In genomic region chr6:90249458-90249857, GRCh38 we compare ENCODE assay signal across 17 cellular contexts. TPM values are rescaled to one million over a fixed set of nuclear protein-coding genes. Genes with fewer than 3 reads are reported as not detected.
DNase-seq lines count a peak whose midpoint lies in the region; ATAC-seq and TF ChIP-seq lines count a peak whose summit lies in the region.
"Had no signal": no experiment of that assay in that cellular context is flagged by ENCODE, and none has a peak within 500 bp of the region (broad histone marks: within the 10 kb centered on the region; RNA-seq: fewer than 3 reads in every experiment).

No MANE protein-coding gene starts in this region.

- no peaks in the 10 kb centered on the region for H3K27me3 ChIP-seq in SK-N-SH (ENCODE audit: insufficient read depth)
- no peaks in the 10 kb centered on the region for H3K27me3 ChIP-seq in WERI-Rb-1 (ENCODE audit: insufficient read depth, low read depth, severe bottlenecking)
- H3K27me3 ChIP-seq: sigmoid colon had no signal

- TF ChIP-seq RAD21 in SK-N-SH (IDR thresholded peaks at IDR 0.05; ENCODE audit: low read length), result no peak

- peak overlapping the region; percentile 7; the same call in 1 of the 2 replicates for H2AFZ ChIP-seq in SK-N-SH (ENCODE audit: low read depth)

- H3K27ac Mint-ChIP-seq in activated CD4-positive, alpha-beta T cell treated with anti-CD3 and anti-CD28 coated beads, Interleukin-2, amount 10 ng/mL, durations not matched to agents 24 days and 14 days, result peak overlapping the region; percentile 97
- peak overlapping the region; percentile 98 for H3K27ac Mint-ChIP-seq in activated naive CD8-positive, alpha-beta T cell
- H3K27ac Mint-ChIP-seq: CD14-positive monocyte; dendritic cell treated with granulocyte-macrophage colony-stimulating factor and Interleukin-4, amounts not matched to agents 40 ng/mL and 50 ng/mL, for 4 days; memory B cell had no signal

- ATAC-seq in SK-N-SH treated with all-trans-retinoic acid at 6 μM for 48 hours (no peak), GM19351 (IDR thresholded peaks at IDR 0.05; ENCODE audit: unreplicated experiment) (no peak)

- H3K4me1 ChIP-seq in SK-N-SH (ENCODE audit: control insufficient read depth in 1 of 2, insufficient read depth in 2 of 2, low read depth in 1 of 2, low read length in 1 of 2), result peaks cover 2 to 4% of the 10 kb centered on the region in 2 experiments; a peak in 3 of 4 replicates
- H3K4me1 ChIP-seq: sigmoid colon had no signal

- POLR2A ChIA-PET in SK-N-SH (lab: Yijun Ruan, JAX), result no interaction called here

- H3K4me1 Mint-ChIP-seq in activated CD4-positive, alpha-beta T cell treated with anti-CD3 and anti-CD28 coated beads, Interleukin-2, amount 10 ng/mL, durations not matched to agents 24 days and 14 days, result peaks cover 53% of the 10 kb centered on the region
- peaks cover 88% of the 10 kb centered on the region for H3K4me1 Mint-ChIP-seq in activated naive CD8-positive, alpha-beta T cell (ENCODE audit: low read depth)
- H3K4me1 Mint-ChIP-seq: CD14-positive monocyte had no signal

- WGBS in SK-N-SH (ENCODE audit: low lambda C conversion rate), result 93% methylated on average over 8 of the region's 8 CpGs

- no peak for TF ChIP-seq EP300 in SK-N-SH (IDR thresholded peaks at IDR 0.05; ENCODE audit: borderline replicate concordance in 1 of 2, low read depth in 1 of 2, low read length in 1 of 2)

- peaks cover 53% of the 10 kb centered on the region for H3K36me3 Mint-ChIP-seq in activated CD4-positive, alpha-beta T cell treated with anti-CD3 and anti-CD28 coated beads, Interleukin-2, amount 10 ng/mL, durations not matched to agents 24 days and 14 days (ENCODE audit: low read depth)
- H3K36me3 Mint-ChIP-seq in activated naive CD8-positive, alpha-beta T cell, result peaks cover 42% of the 10 kb centered on the region
- H3K36me3 Mint-ChIP-seq: CD14-positive monocyte had no signal

- no peaks in the 10 kb centered on the region for H3K27me3 Mint-ChIP-seq in activated CD4-positive, alpha-beta T cell treated with anti-CD3 and anti-CD28 coated beads, Interleukin-2, amount 10 ng/mL, durations not matched to agents 24 days and 14 days
- no peaks in the 10 kb centered on the region for H3K27me3 Mint-ChIP-seq in activated naive CD8-positive, alpha-beta T cell
- H3K27me3 Mint-ChIP-seq: dendritic cell treated with granulocyte-macrophage colony-stimulating factor and Interleukin-4, amounts not matched to agents 40 ng/mL and 50 ng/mL, for 4 days; memory B cell had no signal

- DNase-seq in SK-N-SH (no peak), WERI-Rb-1 (no peak), mesenteric fat pad (ENCODE audit: low spot score) (no peak)
- DNase-seq in activated CD4-positive, alpha-beta T cell treated with anti-CD3 and anti-CD28 coated beads, Interleukin-2, amount 10 ng/mL, durations not matched to agents 24 days and 14 days, result peak; percentile 78
- DNase-seq in stimulated activated CD4-positive, alpha-beta T cell treated with anti-CD3 and anti-CD28 coated beads, Interleukin-4, amount 100 ng/mL, for 48 hours (ENCODE audit: low read depth in 2 of 2), result peak; percentile 30 to 37
- DNase-seq: erythroblast, NCI-H2081 treated with DMSO at 0.1 percent for 48 hours, NCI-H69, sigmoid colon, T1000 had no signal

- intact Hi-C loops in activated CD4-positive, alpha-beta T cell treated with anti-CD3 and anti-CD28 coated beads, Interleukin-2, amount 10 ng/mL, durations not matched to agents 24 days and 14 days (cut with micrococcal nuclease), result loop anchor here (1.0 to 2.0 kb wide), 10 partner anchors 8 to 170 kb away; partner anchors contain the start of gene BACH2

- H3K4me3 ChIP-seq in SK-N-SH (ENCODE audit: low read depth in 2 of 2, low read length in 1 of 2), result no peak overlapping the region
- H3K4me3 ChIP-seq in WERI-Rb-1 (ENCODE audit: low read depth, low read length), result no peak overlapping the region
- H3K4me3 ChIP-seq: sigmoid colon had no signal

- peaks cover 4% of the 10 kb centered on the region for H3F3A ChIP-seq in SK-N-SH (replicated peaks; ENCODE audit: insufficient read depth)

- CTCF ChIA-PET in SK-N-SH (lab: Yijun Ruan, JAX), result no interaction called here

- no peak overlapping the region for H3K4me2 ChIP-seq in SK-N-SH

- H4K20me1 ChIP-seq in SK-N-SH (ENCODE audit: insufficient read depth), result no peaks in the 10 kb centered on the region

- no peak overlapping the region; the same call in 1 of the 2 replicates for H3K9ac ChIP-seq in SK-N-SH

- H3K9me3 Mint-ChIP-seq in activated CD4-positive, alpha-beta T cell treated with anti-CD3 and anti-CD28 coated beads, Interleukin-2, amount 10 ng/mL, durations not matched to agents 24 days and 14 days, result peaks cover 3% of the 10 kb centered on the region
- H3K9me3 Mint-ChIP-seq in activated naive CD8-positive, alpha-beta T cell (ENCODE audit: low read depth), result peaks cover 4% of the 10 kb centered on the region
- H3K9me3 Mint-ChIP-seq: CD14-positive monocyte; dendritic cell treated with granulocyte-macrophage colony-stimulating factor and Interleukin-4, amounts not matched to agents 40 ng/mL and 50 ng/mL, for 4 days; memory B cell had no signal

- H3K27ac ChIP-seq in SK-N-SH (ENCODE audit: low read depth in 2 of 2, low read length in 1 of 2) (peak overlapping the region in 1 of 2 experiments; percentile 59; a peak in 2 of 4 replicates), WERI-Rb-1 (no peak overlapping the region)
- H3K27ac ChIP-seq: 22Rv1, sigmoid colon had no signal

- no peaks in the 10 kb centered on the region for H3K9me2 ChIP-seq in SK-N-SH

- H3K36me3 ChIP-seq in SK-N-SH (replicated peaks in 1 of 2; ENCODE audit: control insufficient read depth in 1 of 2, insufficient read depth in 2 of 2, low read length in 1 of 2) (no peaks in the 10 kb centered on the region), WERI-Rb-1 (no peaks in the 10 kb centered on the region)
- H3K36me3 ChIP-seq: sigmoid colon had no signal

- TF ChIP-seq CTCF in SK-N-SH (IDR thresholded peaks at IDR 0.05), result no peak
- TF ChIP-seq CTCF in WERI-Rb-1 (IDR thresholded peaks at IDR 0.05; ENCODE audit: low read depth, low read length), result no peak

- no peaks in the 10 kb centered on the region for H3K9me3 ChIP-seq in SK-N-SH
- H3K9me3 ChIP-seq in WERI-Rb-1 (ENCODE audit: severe bottlenecking), result no peaks in the 10 kb centered on the region
- H3K9me3 ChIP-seq: sigmoid colon had no signal

- no peaks in the 10 kb centered on the region for H3K79me2 ChIP-seq in SK-N-SH (ENCODE audit: insufficient read depth)

- peak overlapping the region; percentile 71 for H3K4me3 Mint-ChIP-seq in activated CD4-positive, alpha-beta T cell treated with anti-CD3 and anti-CD28 coated beads, Interleukin-2, amount 10 ng/mL, durations not matched to agents 24 days and 14 days
- H3K4me3 Mint-ChIP-seq in activated naive CD8-positive, alpha-beta T cell, result peak overlapping the region; percentile 80
- H3K4me3 Mint-ChIP-seq: CD14-positive monocyte; dendritic cell treated with granulocyte-macrophage colony-stimulating factor and Interleukin-4, amounts not matched to agents 40 ng/mL and 50 ng/mL, for 4 days; memory B cell had no signal

TF ChIP-seq in SK-N-SH, 30 proteins besides CTCF, POLR2A, EP300 and RAD21 (continues in another document):
- TF ChIP-seq MAX (IDR thresholded peaks at IDR 0.05; ENCODE audit: low read depth) (no peak), MXI1 (IDR thresholded peaks at IDR 0.05; ENCODE audit: low read depth, low read length) (no peak), ZBTB33 (IDR thresholded peaks at IDR 0.05; ENCODE audit: borderline replicate concordance, low read depth) (no peak), TCF12 (IDR thresholded peaks at IDR 0.05) (no peak)

TF ChIP-seq in SK-N-SH treated with all-trans-retinoic acid at 6 μM for 48 hours, 23 proteins besides CTCF, POLR2A, EP300 and RAD21 (continues in another document):
- TF ChIP-seq CSDC2 (CRISPR knock-in tag; IDR thresholded peaks at IDR 0.05) (no peak), POU6F1 (CRISPR knock-in tag; IDR thresholded peaks at IDR 0.05; ENCODE audit: borderline replicate concordance, low read depth) (no peak), TSHZ2 (CRISPR knock-in tag; IDR thresholded peaks at IDR 0.05) (no peak), ZFP3 (CRISPR knock-in tag; IDR thresholded peaks at IDR 0.05) (no peak)

RNA-seq across cellular contexts. Expression of gene BACH2, which starts 47.2 kb away (rescaled TPM):
- 0.46 and 0.50 TPM in 2 replicates for polyA plus RNA-seq in SK-N-SH (2012; rRNA removed)
- 0.72 and 0.75 TPM in 2 replicates for polyA plus RNA-seq in SK-N-SH (2012; cell fraction: cytosol; rRNA removed)
- polyA plus RNA-seq in SK-N-SH (2012; cell fraction: nucleus; rRNA removed), result 0.64 and 0.72 TPM in 2 replicates
- 69.0 and 69.2 TPM in 2 replicates for total RNA-seq in activated CD4-positive, alpha-beta T cell treated with anti-CD3 and anti-CD28 coated beads, Interleukin-2, amount 10 ng/mL, durations not matched to agents 24 days and 14 days
- 2.0 TPM for total RNA-seq in mesenteric fat pad

Comparison
In these comparisons a context has a peak if more than half of its experiments do, and no peak if none do; other contexts are left out.
1. DNase-seq: peak in activated CD4-positive, alpha-beta T cell treated with anti-CD3 and anti-CD28 coated beads, Interleukin-2, amount 10 ng/mL, durations not matched to agents 24 days and 14 days (single experiment) and stimulated activated CD4-positive, alpha-beta T cell treated with anti-CD3 and anti-CD28 coated beads, Interleukin-4, amount 100 ng/mL, for 48 hours (2 of 2); none in SK-N-SH (single experiment), WERI-Rb-1 (single experiment) and mesenteric fat pad (single experiment).
2. RNA of gene BACH2, which starts 47.2 kb away (total RNA-seq): 69.0 to 69.2 TPM in activated CD4-positive, alpha-beta T cell treated with anti-CD3 and anti-CD28 coated beads, Interleukin-2, amount 10 ng/mL, durations not matched to agents 24 days and 14 days; 2.0 TPM in mesenteric fat pad (single experiment); every median in the first group is over 10 times any median in the second.